Comparison of ENCODE assay signal across 32 cellular contexts in genomic region chr14:56829151-56829550, GRCh38. TPM values are rescaled to one million over a fixed set of nuclear protein-coding genes. Genes with fewer than 3 reads are reported as not detected.
DNase-seq lines count a peak whose midpoint lies in the region; FAIRE-seq and TF ChIP-seq lines count a peak whose summit lies in the region.
"Had no signal": no experiment of that assay in that cellular context is flagged by ENCODE, and none has a peak within 500 bp of the region (broad histone marks: within the 10 kb centered on the region; RNA-seq: fewer than 3 reads in every experiment).

No MANE protein-coding gene starts in this region.

- TF ChIP-seq CTCF in A673 (conservative IDR thresholded peaks at IDR 0.05; ENCODE audit: low read depth, low read length) (no peak), D721Med (IDR thresholded peaks at IDR 0.05; ENCODE audit: insufficient read depth, missing control alignments) (no peak)

- DNase-seq in A673 (ENCODE audit: low spot score), result no peak
- no peak for DNase-seq in D721Med (ENCODE audit: insufficient read length, low spot score)
- no peak for DNase-seq in HUDEP-2 (lab: John Stamatoyannopoulos, UW; ENCODE audit: unreplicated experiment in 76 of 76)
- DNase-seq in ureter (ENCODE audit: low spot score), result no peak
- DNase-seq: 8988T; ACHN; AML-193; BE2C; C1 segment of cervical spinal cord; Caco-2; Calu3; CD4-positive, alpha-beta memory T cell; CD4-positive, alpha-beta T cell; CD4-positive, CD25-positive, alpha-beta regulatory T cell; CD8-positive, alpha-beta memory T cell; CD8-positive, alpha-beta T cell; COR-L47; DMS 273 treated with DMSO at 0.1 percent for 48 hours; DMS153; DMS53; DMS79; DMS79 treated with DMSO at 0.1 percent for 48 hours; DND-41; EL had no signal

- no TSS peak for BruUV-seq in A673 (replicated peaks; lab: Mats Ljungman, UMichigan)

- intact Hi-C loops in A673 (cut with micrococcal nuclease; ENCODE audit: unreplicated experiment), result loop anchor here (10.0 kb wide), 1 partner anchor 334 kb away; no protein-coding TSS in a partner anchor

- H3K4me3 ChIP-seq in A673 (ENCODE audit: low read depth, low read length, poor library complexity, severe bottlenecking), result no peak overlapping the region
- H3K4me3 ChIP-seq: A549; BLaER1; BLaER1 treated with 17β-estradiol and CSF1 and Interleukin-3, amounts not matched to agents 10 nM and 100 nM had no signal

- POLR2A ChIA-PET in A673 (lab: Charles Lee; ENCODE audit: low non-redundant PET), result no interaction called here

- no peaks in the 10 kb centered on the region for H3K9me3 ChIP-seq in A673 (ENCODE audit: low read depth, low read length, poor library complexity, severe bottlenecking)
- H3K9me3 ChIP-seq: A549; BE2C; BLaER1; BLaER1 treated with 17β-estradiol and CSF1 and Interleukin-3, amounts not matched to agents 10 nM and 100 nM; Caco-2 had no signal

- peak overlapping the region; percentile 7 for H3K27ac ChIP-seq in A673 (ENCODE audit: low read depth, low read length, poor library complexity, severe bottlenecking)
- H3K27ac ChIP-seq: 22Rv1; A549; BLaER1; BLaER1 treated with 17β-estradiol and CSF1 and Interleukin-3, amounts not matched to agents 10 nM and 100 nM; C4-2B had no signal

- no peaks in the 10 kb centered on the region for H3K27me3 ChIP-seq in A673 (replicated peaks; ENCODE audit: insufficient read depth, low read depth, low read length, poor library complexity)
- H3K27me3 ChIP-seq: BE2C; BLaER1; BLaER1 treated with 17β-estradiol and CSF1 and Interleukin-3, amounts not matched to agents 10 nM and 100 nM had no signal

- H3K36me3 ChIP-seq in A673 (ENCODE audit: insufficient read depth, low read length, poor library complexity, severe bottlenecking), result no peaks in the 10 kb centered on the region
- H3K36me3 ChIP-seq: BE2C; BLaER1; BLaER1 treated with 17β-estradiol and CSF1 and Interleukin-3, amounts not matched to agents 10 nM and 100 nM had no signal

- CTCF ChIA-PET in A673 (lab: Charles Lee), result no interaction called here

- peak; percentile 73 for FAIRE-seq in D721Med (lab: Jason Lieb, UNC)
- FAIRE-seq: A204.1, A549 had no signal

- peaks cover 25% of the 10 kb centered on the region for H3K4me1 ChIP-seq in A673 (ENCODE audit: insufficient read depth, low read length, poor library complexity, severe bottlenecking)
- H3K4me1 ChIP-seq: A549; BE2C; BLaER1; BLaER1 treated with 17β-estradiol and CSF1 and Interleukin-3, amounts not matched to agents 10 nM and 100 nM; Caco-2 had no signal

RNA-seq across cellular contexts. Expression of gene OTX2, which starts 18.9 kb away (rescaled TPM):
- 129 and 147 TPM in 2 replicates for total RNA-seq in A673 (2021)
- not detected for total RNA-seq in ureter
- total RNA-seq: A172; B cell; Caco-2; Calu3; CD4-positive, alpha-beta memory T cell; CD4-positive, alpha-beta T cell; CD4-positive, CD25-positive, alpha-beta regulatory T cell; CD8-positive, alpha-beta memory T cell; CD8-positive, alpha-beta T cell had no signal

Comparison
In these comparisons a context has a peak if more than half of its experiments do, and no peak if none do; other contexts are left out.
1. RNA of gene OTX2, which starts 18.9 kb away (total RNA-seq): 129 to 147 TPM in A673; not detected in ureter (single experiment); every median in the first group is over 100 times any median in the second.